In genomic region chrY:12423549-12424252, GRCh38 we compare ENCODE assay signal across 29 cellular contexts.
"Had no signal": no experiment of that assay in that cellular context is flagged by ENCODE, and none has a peak within 500 bp of the region (broad histone marks: within the 10 kb centered on the region; RNA-seq: fewer than 3 reads in every experiment).

No MANE protein-coding gene starts in this region.

- H3K36me3 Mint-ChIP-seq: immature natural killer cell; naive thymus-derived CD8-positive, alpha-beta T cell; stimulated activated naive B cell treated with anti-CD40 and anti-IgM and Interleukin-4, amounts not matched to agents 10 μg/mL and 1 μg/mL and 100 μg/mL, for 72 hours had no signal

- H3K27ac Mint-ChIP-seq: immature natural killer cell; nephron; stimulated activated naive B cell treated with anti-CD40 and anti-IgM and Interleukin-4, amounts not matched to agents 10 μg/mL and 1 μg/mL and 100 μg/mL, for 72 hours had no signal

- ATAC-seq: left colon; left lung; lower lobe of right lung; pancreas; right cardiac atrium; sciatic nerve; stimulated activated naive B cell treated with anti-CD40 and anti-IgM and Interleukin-4, amounts not matched to agents 10 μg/mL and 1 μg/mL and 100 μg/mL, for 72 hours had no signal

- DNase-seq: immature natural killer cell; kidney; left colon; left lung; lower lobe of right lung; mammary epithelial cell; mesenchymal stem cell; nucleus accumbens; pancreas; posterior cingulate gyrus; retina; right cardiac atrium; stimulated activated CD4-positive, alpha-beta T cell treated with anti-CD3 and anti-CD28 coated beads, Interleukin-12 subunit alpha, Interleukin-12 subunit beta, amount 100 ng/mL, for 4 hours; stimulated activated CD4-positive, alpha-beta T cell treated with anti-CD3 and anti-CD28 coated beads, Interleukin-15, amount 100 ng/mL, for 24 hours; stimulated activated CD4-positive, alpha-beta T cell treated with anti-CD3 and anti-CD28 coated beads, Interleukin-2, amount 100 ng/mL, for 24 hours; stimulated activated CD4-positive, alpha-beta T cell treated with anti-CD3 and anti-CD28 coated beads, Interleukin-4, amount 100 ng/mL, for 1 hour; stimulated activated naive B cell treated with anti-CD40 and anti-IgM and Interleukin-4, amounts not matched to agents 10 μg/mL and 1 μg/mL and 100 μg/mL, for 72 hours; stomach; testis; thyroid gland; transverse colon; upper lobe of left lung had no signal

- H3K4me3 ChIP-seq: left lung, lower lobe of right lung, pancreas, prostate gland, skin epidermis, stomach, testis, thyroid gland, transverse colon, upper lobe of left lung, vagina had no signal

- H3K9me3 Mint-ChIP-seq: nephron; neural crest cell; stimulated activated naive B cell treated with anti-CD40 and anti-IgM and Interleukin-4, amounts not matched to agents 10 μg/mL and 1 μg/mL and 100 μg/mL, for 72 hours had no signal

- H3K4me1 Mint-ChIP-seq: immature natural killer cell; nephron; neural crest cell; stimulated activated naive B cell treated with anti-CD40 and anti-IgM and Interleukin-4, amounts not matched to agents 10 μg/mL and 1 μg/mL and 100 μg/mL, for 72 hours had no signal

- H3K4me3 Mint-ChIP-seq: immature natural killer cell; naive thymus-derived CD8-positive, alpha-beta T cell; nephron; neural crest cell; stimulated activated naive B cell treated with anti-CD40 and anti-IgM and Interleukin-4, amounts not matched to agents 10 μg/mL and 1 μg/mL and 100 μg/mL, for 72 hours had no signal
